Comparison of ENCODE assay signal across 37 cellular contexts in the genomic region with DNA sequence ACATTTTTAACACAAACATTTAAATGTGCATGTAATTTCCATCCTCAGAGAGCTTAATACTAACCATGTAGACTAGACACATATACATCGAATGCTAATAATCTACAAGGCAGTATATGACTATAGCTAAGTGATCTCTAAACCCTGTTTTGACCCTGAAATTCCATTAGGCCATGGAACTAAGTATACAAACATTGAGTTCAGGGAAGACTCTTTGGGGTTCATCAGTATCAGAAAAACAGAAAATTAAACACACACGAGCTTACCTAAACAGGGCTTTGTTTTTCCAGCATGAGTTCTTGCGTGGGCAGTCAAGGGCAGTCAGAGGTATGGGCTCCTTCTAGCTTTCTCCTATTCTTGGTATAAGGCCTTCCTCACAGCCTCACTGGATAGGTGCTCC.
DNase-seq lines count a peak whose midpoint lies in the region; ATAC-seq, FAIRE-seq and TF ChIP-seq lines count a peak whose summit lies in the region.
"Had no signal": no experiment of that assay in that cellular context is flagged by ENCODE, and none has a peak within 500 bp of the region (broad histone marks: within the 10 kb centered on the region; RNA-seq: fewer than 3 reads in every experiment).

No MANE protein-coding gene starts in this region.

- H3K27ac ChIP-seq in HepG2 (ENCODE audit: extremely low read length, insufficient read depth, low read length): no peak overlapping the region
- no peak overlapping the region for H3K27ac ChIP-seq in right lobe of liver
- no peak overlapping the region for H3K27ac ChIP-seq in endodermal cell (ENCODE audit: low read depth, low read length)
- H3K27ac ChIP-seq in thyroid gland: peak overlapping the region in 2 of 3 donors; percentile 47 to 74
- H3K27ac ChIP-seq: 22Rv1; A549; BLaER1; BLaER1 treated with 17β-estradiol and CSF1 and Interleukin-3, amounts not matched to agents 10 nM and 100 nM; C4-2B had no signal

- H3K27me3 Mint-ChIP-seq in endodermal cell (ENCODE audit: insufficient read depth) (peaks cover 12% of the 10 kb centered on the region), nephron (ENCODE audit: low read depth) (peaks cover 3% of the 10 kb centered on the region), T-cell (peaks cover 2 to 16% of the 10 kb centered on the region in 2 donors)
- H3K27me3 Mint-ChIP-seq: CD4-positive, alpha-beta T cell had no signal

- no peak overlapping the region for H2AFZ ChIP-seq in HepG2 (ENCODE audit: low read length)

- no peaks in the 10 kb centered on the region for H4K20me1 ChIP-seq in HepG2 (ENCODE audit: insufficient read depth, low read length)
- H4K20me1 ChIP-seq: BLaER1; BLaER1 treated with 17β-estradiol and CSF1 and Interleukin-3, amounts not matched to agents 10 nM and 100 nM had no signal

- in situ Hi-C loops in HepG2 (cut with HindIII; ENCODE audit: extremely low pct_ligation_motif_present, low pct_unique_long_range_greater_than_20kb): no loop called here

- POLR2A ChIA-PET in HepG2 (lab: Yijun Ruan, JAX): no interaction called here
- POLR2A ChIA-PET in T-cell (lab: Charles Lee): no interaction called here

- no peak for TF ChIP-seq EP300 in HepG2 (IDR thresholded peaks at IDR 0.05; ENCODE audit: low read depth in 2 of 2, low read length in 2 of 2)
- no peak for TF ChIP-seq EP300 in HepG2 (CRISPR knock-in tag; IDR thresholded peaks at IDR 0.05; ENCODE audit: borderline replicate concordance)

- no TSS peak for BruUV-seq in HepG2 (replicated peaks; lab: Mats Ljungman, UMichigan)

- DNase-seq in HepG2 (ENCODE audit: low spot score) (peak; percentile 21), right lobe of liver (no peak), endodermal cell (peak; percentile 6), thyroid gland (peak in 1 of 2 donors; percentile 21), cerebellar cortex (ENCODE audit: low spot score) (no peak), NCI-H1105 (lab: John Stamatoyannopoulos, UW) (no peak), T-cell (no peak)
- DNase-seq: 8988T; ACHN; AML-193; BE2C; C1 segment of cervical spinal cord; Caco-2; Calu3; CD4-positive, alpha-beta memory T cell; CD4-positive, alpha-beta T cell; CD4-positive, CD25-positive, alpha-beta regulatory T cell; CD8-positive, alpha-beta memory T cell; CD8-positive, alpha-beta T cell; COR-L47; DMS 273 treated with DMSO at 0.1 percent for 48 hours; DMS153; DMS53; DMS79; DMS79 treated with DMSO at 0.1 percent for 48 hours; DND-41; EL had no signal

- H3K36me3 ChIP-seq in HepG2 (replicated peaks in 1 of 2; ENCODE audit: control insufficient read depth in 1 of 2, insufficient read depth in 2 of 2, low read length in 2 of 2) (no peaks in the 10 kb centered on the region), right lobe of liver (no peaks in the 10 kb centered on the region), endodermal cell (ENCODE audit: control insufficient read depth, insufficient read depth, low read length) (no peaks in the 10 kb centered on the region), thyroid gland (no peaks in the 10 kb centered on the region)
- H3K36me3 ChIP-seq: BE2C; BLaER1; BLaER1 treated with 17β-estradiol and CSF1 and Interleukin-3, amounts not matched to agents 10 nM and 100 nM had no signal

- peaks cover 15% of the 10 kb centered on the region for H3K9me3 Mint-ChIP-seq in endodermal cell
- H3K9me3 Mint-ChIP-seq in nephron: peaks cover 20% of the 10 kb centered on the region
- peaks cover 6 to 18% (median 16%) of the 10 kb centered on the region in 3 donors for H3K9me3 Mint-ChIP-seq in T-cell

- no peak overlapping the region for H3K4me3 ChIP-seq in HepG2 (replicated peaks in 1 of 3; ENCODE audit: insufficient read depth in 1 of 3, low read depth in 2 of 3, low read length in 3 of 3)
- no peak overlapping the region for H3K4me3 ChIP-seq in right lobe of liver
- H3K4me3 ChIP-seq in endodermal cell (ENCODE audit: low read length): no peak overlapping the region
- no peak overlapping the region for H3K4me3 ChIP-seq in thyroid gland (replicated peaks in 1 of 3)
- H3K4me3 ChIP-seq: A549; BLaER1; BLaER1 treated with 17β-estradiol and CSF1 and Interleukin-3, amounts not matched to agents 10 nM and 100 nM had no signal

- TF ChIP-seq POLR2A in HepG2 (IDR thresholded peaks at IDR 0.05; ENCODE audit: insufficient read depth in 1 of 2, low read depth in 2 of 2, low read length in 2 of 2) (no peak), right lobe of liver (IDR thresholded peaks at IDR 0.05) (no peak), thyroid gland (IDR thresholded peaks at IDR 0.05) (peak in 1 of 2 donors; percentile 11)

- peak overlapping the region; percentile 43 for H3K4me2 ChIP-seq in HepG2 (ENCODE audit: low read depth, low read length)
- H3K4me2 ChIP-seq: A549; BLaER1; BLaER1 treated with 17β-estradiol and CSF1 and Interleukin-3, amounts not matched to agents 10 nM and 100 nM had no signal

- WGBS in HepG2 (ENCODE audit: low lambda C conversion rate): 6% methylated on average over 3 of the region's 3 CpGs
- WGBS in right lobe of liver (ENCODE audit: insufficient coverage, low coverage, low lambda C conversion rate, missing lambda C conversion rate): 93% methylated on average over 3 of the region's 3 CpGs
- 87 to 95% methylated on average over 3 of the region's 3 CpGs for WGBS in endodermal cell (ENCODE audit: insufficient coverage in 1 of 2, insufficient read length in 1 of 2), 2 experiments
- WGBS in thyroid gland, 2 donors: 53 to 54% methylated on average over 3 of the region's 3 CpGs

- ATAC-seq in HepG2 (peak; percentile 75), right lobe of liver (no peak), T-cell (replicated peaks in 1 of 4) (no peak)
- ATAC-seq: A549; CD8-positive, alpha-beta T cell had no signal

- no peak overlapping the region for H3K27ac Mint-ChIP-seq in endodermal cell
- peak overlapping the region in 2 of 3 experiments; percentile 55 to 69 for H3K27ac Mint-ChIP-seq in nephron
- H3K27ac Mint-ChIP-seq in T-cell: no peak overlapping the region
- H3K27ac Mint-ChIP-seq: B cell; CD14-positive monocyte; CD4-positive, alpha-beta memory T cell; CD4-positive, alpha-beta T cell; CD4-positive, CD25-positive, alpha-beta regulatory T cell; CD8-positive, alpha-beta memory T cell; CD8-positive, alpha-beta T cell had no signal

- H3K4me1 ChIP-seq in HepG2 (ENCODE audit: insufficient read depth, low read length) (peaks cover 47% of the 10 kb centered on the region), right lobe of liver (no peaks in the 10 kb centered on the region), endodermal cell (ENCODE audit: control insufficient read depth, insufficient read depth, low read length) (no peaks in the 10 kb centered on the region), thyroid gland (peaks cover 30 to 60% of the 10 kb centered on the region in 2 donors)
- H3K4me1 ChIP-seq: A549, BE2C, Caco-2 had no signal

- H3K9ac ChIP-seq in HepG2 (ENCODE audit: insufficient read depth, low read depth, low read length): no peak overlapping the region
- no peak overlapping the region for H3K9ac ChIP-seq in endodermal cell (ENCODE audit: extremely low read depth, low read length, poor library complexity, severe bottlenecking)
- H3K9ac ChIP-seq: BLaER1; BLaER1 treated with 17β-estradiol and CSF1 and Interleukin-3, amounts not matched to agents 10 nM and 100 nM had no signal

- H3K27me3 ChIP-seq in HepG2 (ENCODE audit: control insufficient read depth in 1 of 2, insufficient read depth in 2 of 2, low read length in 2 of 2) (peaks cover 0 to 6% of the 10 kb centered on the region in 2 experiments; a peak in 2 of 5 replicates), right lobe of liver (no peaks in the 10 kb centered on the region), endodermal cell (ENCODE audit: control insufficient read depth, insufficient read depth, low read length, poor library complexity, severe bottlenecking) (no peaks in the 10 kb centered on the region), thyroid gland (no peaks in the 10 kb centered on the region)
- H3K27me3 ChIP-seq: BLaER1; BLaER1 treated with 17β-estradiol and CSF1 and Interleukin-3, amounts not matched to agents 10 nM and 100 nM had no signal

- H3K9me3 ChIP-seq in HepG2 (ENCODE audit: low read length) (no peaks in the 10 kb centered on the region), right lobe of liver (no peaks in the 10 kb centered on the region), endodermal cell (ENCODE audit: control insufficient read depth, low read length) (peaks cover 18% of the 10 kb centered on the region), thyroid gland (no peaks in the 10 kb centered on the region)
- H3K9me3 ChIP-seq: BE2C, Caco-2 had no signal

- intact Hi-C loops in HepG2 (cut with micrococcal nuclease; ENCODE audit: unreplicated experiment) (no loop called here), right lobe of liver (cut with DNase I) (no loop called here), thyroid gland (cut with DNase I) (no loop called here)

- CTCF ChIA-PET in HepG2 (lab: Yijun Ruan, JAX; ENCODE audit: low intra/inter-chr PET ratio, low total read pairs) (no interaction called here), T-cell (lab: Charles Lee) (no interaction called here)

- H3K36me3 Mint-ChIP-seq in endodermal cell (ENCODE audit: low read depth) (no peaks in the 10 kb centered on the region), nephron (ENCODE audit: low read depth) (peaks cover 5% of the 10 kb centered on the region), T-cell (no peaks in the 10 kb centered on the region)
- H3K36me3 Mint-ChIP-seq: CD14-positive monocyte; CD4-positive, alpha-beta memory T cell; CD4-positive, CD25-positive, alpha-beta regulatory T cell had no signal

- no peak for TF ChIP-seq CTCF in HepG2 (CRISPR knock-in tag; IDR thresholded peaks at IDR 0.05)
- no peak for TF ChIP-seq CTCF in right lobe of liver (IDR thresholded peaks at IDR 0.05)
- no peak for TF ChIP-seq CTCF in endodermal cell (conservative IDR thresholded peaks at IDR 0.05)
- no peak for TF ChIP-seq CTCF in nephron (IDR thresholded peaks at IDR 0.05; ENCODE audit: unreplicated experiment in 3 of 3)
- TF ChIP-seq CTCF in thyroid gland (IDR thresholded peaks at IDR 0.05): no peak

- TF ChIP-seq RAD21 in HepG2 (CRISPR knock-in tag; IDR thresholded peaks at IDR 0.05): no peak

- H3K79me2 ChIP-seq in HepG2 (ENCODE audit: insufficient read depth, low read length): no peaks in the 10 kb centered on the region

- H3K4me1 Mint-ChIP-seq in endodermal cell (no peaks in the 10 kb centered on the region), nephron (peaks cover 29% of the 10 kb centered on the region), T-cell (no peaks in the 10 kb centered on the region)
- H3K4me1 Mint-ChIP-seq: B cell; CD4-positive, alpha-beta memory T cell; CD4-positive, CD25-positive, alpha-beta regulatory T cell; CD8-positive, alpha-beta memory T cell had no signal

- no peak overlapping the region for H3K4me3 Mint-ChIP-seq in endodermal cell
- no peak overlapping the region for H3K4me3 Mint-ChIP-seq in nephron
- no peak overlapping the region for H3K4me3 Mint-ChIP-seq in T-cell
- H3K4me3 Mint-ChIP-seq: B cell; CD14-positive monocyte; CD4-positive, alpha-beta memory T cell; CD4-positive, alpha-beta T cell; CD4-positive, CD25-positive, alpha-beta regulatory T cell; CD8-positive, alpha-beta memory T cell; CD8-positive, alpha-beta T cell had no signal

- no peak for FAIRE-seq in HepG2 (lab: Jason Lieb, UNC)
- FAIRE-seq: A204.1, A549, D721Med had no signal

TF ChIP-seq in HepG2, 621 proteins besides CTCF, POLR2A, EP300 and RAD21 (continues in another document):
- TF ChIP-seq HMG20A (CRISPR knock-in tag; IDR thresholded peaks at IDR 0.05; ENCODE audit: borderline replicate concordance) (peak; percentile 52; the same call in 1 of the 2 replicates), ZNF382 (CRISPR knock-in tag; IDR thresholded peaks at IDR 0.05; ENCODE audit: borderline replicate concordance) (no peak)

Comparison
In these comparisons a context has a peak if more than half of its experiments do, and no peak if none do; other contexts are left out.
1. DNase-seq: peak in HepG2 (single experiment) and endodermal cell (single experiment); none in right lobe of liver (0 of 3), cerebellar cortex (single experiment), NCI-H1105 (single experiment) and T-cell (0 of 34).
2. H3K27ac ChIP-seq: peak in thyroid gland (2 of 3); none in HepG2 (single experiment), right lobe of liver (0 of 3) and endodermal cell (single experiment).
3. H3K27ac Mint-ChIP-seq: peak in nephron (2 of 3); none in endodermal cell (single experiment) and T-cell (0 of 2).